10 cellular contexts compared by ENCODE assay signal in genomic region chr9:129761901-129762359, GRCh38. TPM values are rescaled to one million over a fixed set of nuclear protein-coding genes. Genes with fewer than 3 reads are reported as not detected.
A peak's percentile ranks its signal among the peaks of the same experiment; 100 is the strongest.
DNase-seq lines count a peak whose midpoint lies in the region; ATAC-seq and TF ChIP-seq lines count a peak whose summit lies in the region.
"Had no signal": no experiment of that assay in that cellular context is flagged by ENCODE, and none has a peak within 500 bp of the region (broad histone marks: within the 10 kb centered on the region; RNA-seq: fewer than 3 reads in every experiment).

No MANE protein-coding gene starts in this region.

- H3K4me1 ChIP-seq in esophagus (ENCODE audit: control insufficient read depth in 2 of 2, insufficient read depth in 2 of 2, low read length in 1 of 2) (peaks cover 0 to 5% of the 10 kb centered on the region in 2 donors), mucosa of descending colon (ENCODE audit: low read depth) (peaks cover 8% of the 10 kb centered on the region)

- H3K4me3 ChIP-seq in esophagus (ENCODE audit: low read depth in 1 of 2, low read length in 2 of 2) (no peak overlapping the region), mucosa of descending colon (no peak overlapping the region)
- H3K4me3 ChIP-seq: cardiac muscle cell had no signal

- H3K27me3 ChIP-seq in esophagus (ENCODE audit: control insufficient read depth in 1 of 2, insufficient read depth in 2 of 2, low read length in 2 of 2): no peaks in the 10 kb centered on the region
- H3K27me3 ChIP-seq: cardiac muscle cell had no signal

- peak overlapping the region; percentile 59 to 72 for H3K27ac ChIP-seq in esophagus (ENCODE audit: low read depth in 2 of 2, low read length in 1 of 2)
- H3K27ac ChIP-seq: cardiac muscle cell had no signal

- no peaks in the 10 kb centered on the region for H3K9me3 ChIP-seq in esophagus (ENCODE audit: control insufficient read depth in 2 of 2, insufficient read depth in 1 of 2, low read depth in 1 of 2, low read length in 1 of 2)
- H3K9me3 ChIP-seq in mucosa of descending colon: no peaks in the 10 kb centered on the region

- WGBS in esophagus, 2 donors: 34 to 47% methylated on average over 6 of the region's 6 CpGs

- intact Hi-C loops in mucosa of descending colon (cut with DNase I, micrococcal nuclease): no loop called here

- peak; percentile 67 for ATAC-seq in mucosa of descending colon

- no peaks in the 10 kb centered on the region for H3K36me3 ChIP-seq in esophagus (ENCODE audit: control insufficient read depth in 2 of 2, insufficient read depth in 2 of 2, low read length in 1 of 2)
- H3K36me3 ChIP-seq in mucosa of descending colon (ENCODE audit: low read depth): no peaks in the 10 kb centered on the region
- H3K36me3 ChIP-seq: cardiac muscle cell had no signal

- DNase-seq in A172 (ENCODE audit: low spot score) (peak; percentile 75), HT1080 (ENCODE audit: low read depth) (peak; percentile 33), mucosa of descending colon (peak in 1 of 3 donors; percentile 51), COLO668 (lab: John Stamatoyannopoulos, UW; ENCODE audit: unreplicated experiment) (no peak), ecto neural progenitor cell (ENCODE audit: low spot score) (no peak), NCI-H1092 (lab: John Stamatoyannopoulos, UW) (no peak), SHP77 (lab: John Stamatoyannopoulos, UW) (no peak)
- DNase-seq: activated CD4-positive, CD25-positive, alpha-beta regulatory T cell had no signal

- TF ChIP-seq CTCF in mucosa of descending colon (IDR thresholded peaks at IDR 0.05): no peak

RNA-seq across cellular contexts. Expression of gene PTGES, which starts 9.1 kb away (rescaled TPM):
- 3.3 and 4.3 TPM in 2 replicates for total RNA-seq in A172 (2014; rRNA removed; shearing (Covaris generic))
- total RNA-seq in HT1080 (2014; rRNA removed; shearing (Covaris generic)): 0.10 and 0.18 TPM in 2 replicates
- 9.9 and 10.9 TPM in 2 replicates for polyA plus RNA-seq in HT1080 (2015; cell fraction: cytosol; rRNA removed)
- polyA plus RNA-seq in HT1080 (2015; cell fraction: nucleus; rRNA removed): 6.0 and 6.1 TPM in 2 replicates
- polyA plus RNA-seq in esophagus: 10 to 100 TPM in 1 of 2 donors, 1 to 10 TPM in 1; 6.4 to 16.3 TPM
- 10 to 100 TPM in 1 of 3 donors, 1 to 10 TPM in 2; 3.4 to 10.8 (median 5.2) TPM for total RNA-seq in mucosa of descending colon

RNA-seq across cellular contexts. Expression of gene TOR1B, which starts 41.1 kb away (rescaled TPM):
- total RNA-seq in A172 (2014; rRNA removed; shearing (Covaris generic)): 47.9 and 80.4 TPM in 2 replicates
- total RNA-seq in HT1080 (2014; rRNA removed; shearing (Covaris generic)): 34.3 and 39.1 TPM in 2 replicates
- 39.4 and 39.9 TPM in 2 replicates for polyA plus RNA-seq in HT1080 (2015; cell fraction: cytosol; rRNA removed)
- 45.1 and 48.2 TPM in 2 replicates for polyA plus RNA-seq in HT1080 (2015; cell fraction: nucleus; rRNA removed)
- polyA plus RNA-seq in esophagus: 1 to 10 TPM; 8.8 to 9.7 TPM
- total RNA-seq in mucosa of descending colon: 10 to 100 TPM; 37.3 to 63.5 (median 49.2) TPM

Comparison
In these comparisons a context has a peak if more than half of its experiments do, and no peak if none do; other contexts are left out.
1. DNase-seq: peak in A172 (single experiment) and HT1080 (single experiment); none in COLO668 (single experiment), ecto neural progenitor cell (single experiment), NCI-H1092 (single experiment) and SHP77 (0 of 2).